Comparison of ENCODE assay signal across 25 cellular contexts in the genomic region with DNA sequence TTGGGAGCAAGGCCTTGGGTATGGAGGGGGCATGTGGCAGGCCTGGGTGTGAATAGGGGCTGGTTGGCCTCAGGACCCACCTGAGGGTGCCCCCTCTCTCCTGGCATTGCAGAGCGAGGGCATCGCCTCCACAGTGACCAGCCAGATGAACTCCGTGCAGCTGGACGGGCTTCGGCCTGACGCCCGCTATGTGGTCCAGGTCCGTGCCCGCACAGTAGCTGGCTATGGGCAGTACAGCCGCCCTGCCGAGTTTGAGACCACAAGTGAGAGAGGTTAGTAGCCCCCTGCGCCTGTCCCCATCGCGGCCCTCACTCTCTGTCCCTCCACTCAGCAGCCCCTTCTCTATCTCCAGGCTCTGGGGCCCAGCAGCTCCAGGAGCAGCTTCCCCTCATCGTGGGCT. TPM values are rescaled to one million over a fixed set of nuclear protein-coding genes. Genes with fewer than 3 reads are reported as not detected.
"Had no signal": no experiment of that assay in that cellular context is flagged by ENCODE, and none has a peak within 500 bp of the region (broad histone marks: within the 10 kb centered on the region; RNA-seq: fewer than 3 reads in every experiment).

No MANE protein-coding gene starts in this region.

- H3K27me3 ChIP-seq: dorsolateral prefrontal cortex, esophagus muscularis mucosa, foreskin keratinocyte, gastroesophageal sphincter, hepatocyte had no signal

- H3K9me3 ChIP-seq: esophagus muscularis mucosa, gastroesophageal sphincter, heart left ventricle, left ventricle myocardium inferior, lower lobe of right lung had no signal

- H3K4me1 ChIP-seq: foreskin keratinocyte had no signal

- H3K4me2 ChIP-seq: hepatocyte had no signal

- ATAC-seq: foreskin keratinocyte; gastroesophageal sphincter; heart left ventricle; left colon; left lobe of liver; lower lobe of right lung; naive thymus-derived CD4-positive, alpha-beta T cell had no signal

- H3K36me3 Mint-ChIP-seq: immature natural killer cell had no signal

- DNase-seq: dermis blood vessel endothelial cell; dorsolateral prefrontal cortex; effector CD4-positive, alpha-beta T cell; effector memory CD4-positive, alpha-beta T cell; foreskin keratinocyte; heart left ventricle; hypothalamus; immature natural killer cell; islet precursor cell; kidney; kidney glomerular epithelial cell; left colon; left ventricle myocardium inferior; lower lobe of right lung; mesendoderm; midbrain; naive thymus-derived CD4-positive, alpha-beta T cell had no signal

- H3K27ac Mint-ChIP-seq: immature natural killer cell; naive thymus-derived CD4-positive, alpha-beta T cell had no signal

- H3K27ac ChIP-seq: coronary artery, esophagus muscularis mucosa, foreskin keratinocyte, gastroesophageal sphincter, heart left ventricle, hepatocyte, left ventricle myocardium inferior, lower lobe of right lung had no signal

- H2AFZ ChIP-seq: hepatocyte had no signal

- H3K4me3 Mint-ChIP-seq: immature natural killer cell; naive thymus-derived CD4-positive, alpha-beta T cell had no signal

- H3K4me3 ChIP-seq: coronary artery, dorsolateral prefrontal cortex, esophagus muscularis mucosa, gastroesophageal sphincter, heart left ventricle, hepatocyte, left ventricle myocardium inferior, lower lobe of right lung had no signal

- H3K9me3 Mint-ChIP-seq: immature natural killer cell; naive thymus-derived CD4-positive, alpha-beta T cell had no signal

- FAIRE-seq: colon, endothelial cell of umbilical vein, frontal cortex, kidney had no signal

RNA-seq across cellular contexts. Expression of a gene that starts 16.0 kb away (rescaled TPM):
- total RNA-seq: endothelial cell of umbilical vein had no signal
